ENCODE assay signal across 3 cellular contexts in the genomic region with DNA sequence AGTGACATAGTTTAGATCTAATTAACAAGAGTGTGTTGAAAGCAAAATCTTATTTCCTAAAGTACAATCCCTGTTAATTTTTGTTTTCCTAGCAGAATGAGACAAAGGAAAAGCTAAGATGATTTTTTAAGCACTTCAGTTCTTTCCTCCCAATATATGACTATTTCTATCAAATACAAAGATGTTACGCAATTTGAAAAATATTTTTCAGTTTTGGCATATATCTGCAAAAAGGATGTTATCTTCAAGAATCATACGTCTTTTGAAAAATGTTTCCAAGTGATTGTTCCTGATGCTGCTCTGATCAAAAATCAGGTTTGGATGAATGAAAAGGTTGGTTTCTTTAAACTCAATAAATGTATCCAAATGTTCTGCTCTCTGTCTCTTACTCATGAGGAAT.
TF ChIP-seq lines count a peak whose summit lies in the region.

No MANE protein-coding gene starts in this region.

TF ChIP-seq in HepG2, 621 proteins besides CTCF, POLR2A, EP300 and RAD21:
- TF ChIP-seq, protein P1, sequence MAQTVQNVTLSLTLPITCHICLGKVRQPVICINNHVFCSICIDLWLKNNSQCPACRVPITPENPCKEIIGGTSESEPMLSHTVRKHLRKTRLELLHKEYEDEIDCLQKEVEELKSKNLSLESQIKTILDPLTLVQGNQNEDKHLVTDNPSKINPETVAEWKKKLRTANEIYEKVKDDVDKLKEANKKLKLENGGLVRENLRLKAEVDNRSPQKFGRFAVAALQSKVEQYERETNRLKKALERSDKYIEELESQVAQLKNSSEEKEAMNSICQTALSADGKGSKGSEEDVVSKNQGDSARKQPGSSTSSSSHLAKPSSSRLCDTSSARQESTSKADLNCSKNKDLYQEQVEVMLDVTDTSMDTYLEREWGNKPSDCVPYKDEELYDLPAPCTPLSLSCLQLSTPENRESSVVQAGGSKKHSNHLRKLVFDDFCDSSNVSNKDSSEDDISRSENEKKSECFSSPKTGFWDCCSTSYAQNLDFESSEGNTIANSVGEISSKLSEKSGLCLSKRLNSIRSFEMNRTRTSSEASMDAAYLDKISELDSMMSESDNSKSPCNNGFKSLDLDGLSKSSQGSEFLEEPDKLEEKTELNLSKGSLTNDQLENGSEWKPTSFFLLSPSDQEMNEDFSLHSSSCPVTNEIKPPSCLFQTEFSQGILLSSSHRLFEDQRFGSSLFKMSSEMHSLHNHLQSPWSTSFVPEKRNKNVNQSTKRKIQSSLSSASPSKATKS (CRISPR knock-in tag; IDR thresholded peaks at IDR 0.05): no peak
- TF ChIP-seq CEBPB (IDR thresholded peaks at IDR 0.05; ENCODE audit: borderline replicate concordance, low read depth, low read length): 0 out of 2 replicates have a peak, but pooled peaks have one; percentile 28
- TF ChIP-seq, protein P2, sequence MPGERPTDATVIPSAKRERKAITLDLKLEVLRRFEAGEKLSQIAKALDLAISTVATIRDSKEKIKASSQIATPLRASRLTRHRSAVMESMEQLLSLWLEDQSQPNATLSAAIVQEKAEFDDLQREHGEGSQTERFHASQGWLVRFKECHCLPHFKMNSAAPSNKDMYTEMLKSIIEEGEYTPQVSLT (CRISPR knock-in tag; IDR thresholded peaks at IDR 0.05; ENCODE audit: borderline replicate concordance, low read depth): no peak

TF ChIP-seq in IMR-90, 13 proteins besides CTCF, POLR2A, EP300 and RAD21:
- TF ChIP-seq NFE2L2 (IDR thresholded peaks at IDR 0.05; ENCODE audit: low read depth, low read length): no peak
- TF ChIP-seq CEBPB (IDR thresholded peaks at IDR 0.05; ENCODE audit: low read depth, low read length): peak; percentile 55; the same call in 1 of the 2 replicates

TF ChIP-seq in H1, 55 proteins besides CTCF, POLR2A, EP300 and RAD21:
- TF ChIP-seq CEBPB (IDR thresholded peaks at IDR 0.05; ENCODE audit: low read depth, low read length) (peak; percentile 53; the same call in 1 of the 2 replicates), CHD1 (IDR thresholded peaks at IDR 0.05; ENCODE audit: low read depth, low read length) (no peak), ZNF274 (IDR thresholded peaks at IDR 0.05; ENCODE audit: borderline replicate concordance, extremely low read depth, low read length) (no peak), RBBP5 (IDR thresholded peaks at IDR 0.05; ENCODE audit: borderline replicate concordance, low read depth, low read length) (no peak)
- TF ChIP-seq, protein P3, sequence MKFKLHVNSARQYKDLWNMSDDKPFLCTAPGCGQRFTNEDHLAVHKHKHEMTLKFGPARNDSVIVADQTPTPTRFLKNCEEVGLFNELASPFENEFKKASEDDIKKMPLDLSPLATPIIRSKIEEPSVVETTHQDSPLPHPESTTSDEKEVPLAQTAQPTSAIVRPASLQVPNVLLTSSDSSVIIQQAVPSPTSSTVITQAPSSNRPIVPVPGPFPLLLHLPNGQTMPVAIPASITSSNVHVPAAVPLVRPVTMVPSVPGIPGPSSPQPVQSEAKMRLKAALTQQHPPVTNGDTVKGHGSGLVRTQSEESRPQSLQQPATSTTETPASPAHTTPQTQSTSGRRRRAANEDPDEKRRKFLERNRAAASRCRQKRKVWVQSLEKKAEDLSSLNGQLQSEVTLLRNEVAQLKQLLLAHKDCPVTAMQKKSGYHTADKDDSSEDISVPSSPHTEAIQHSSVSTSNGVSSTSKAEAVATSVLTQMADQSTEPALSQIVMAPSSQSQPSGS (IDR thresholded peaks at IDR 0.05; ENCODE audit: low read length): no peak
- TF ChIP-seq, protein P4, sequence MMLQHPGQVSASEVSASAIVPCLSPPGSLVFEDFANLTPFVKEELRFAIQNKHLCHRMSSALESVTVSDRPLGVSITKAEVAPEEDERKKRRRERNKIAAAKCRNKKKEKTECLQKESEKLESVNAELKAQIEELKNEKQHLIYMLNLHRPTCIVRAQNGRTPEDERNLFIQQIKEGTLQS (IDR thresholded peaks at IDR 0.05; ENCODE audit: insufficient read depth, low read depth, low read length): no peak
